Comparison of ENCODE assay signal across 1 cellular context in the genomic region with DNA sequence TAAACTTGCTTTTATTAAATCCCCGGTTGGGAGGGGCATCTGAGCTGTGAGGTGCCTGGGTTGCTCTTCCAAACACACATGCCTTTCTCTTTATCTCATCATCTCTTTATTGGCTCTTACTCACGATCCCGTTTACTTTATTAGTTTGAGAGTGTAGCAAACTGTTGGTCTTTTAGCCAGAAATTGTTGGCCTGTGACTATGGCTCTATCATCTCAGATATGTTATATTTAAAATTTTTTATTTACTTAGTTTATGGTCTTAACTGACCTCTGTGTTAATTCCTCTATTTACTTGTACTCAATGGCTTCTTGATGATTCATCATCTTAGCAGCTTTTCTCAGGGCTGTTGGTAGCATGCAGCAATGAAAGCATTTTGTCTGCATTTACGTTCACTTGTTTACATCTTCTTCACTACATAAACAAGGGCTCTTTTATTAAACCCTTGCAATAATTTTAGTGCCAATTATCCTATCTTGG.
TF ChIP-seq lines count a peak whose summit lies in the region.

No MANE protein-coding gene starts in this region.

TF ChIP-seq in HEK293, 187 proteins besides CTCF, POLR2A, EP300 and RAD21 (continued from another document and continues in another):
- TF ChIP-seq ZNF292 (tag by site-specific recombination; IDR thresholded peaks at IDR 0.05; ENCODE audit: borderline replicate concordance, low read depth) (no peak), ZNF610 (tag by site-specific recombination; IDR thresholded peaks at IDR 0.05; ENCODE audit: borderline replicate concordance) (no peak), ZNF335 (tag by site-specific recombination; conservative IDR thresholded peaks at IDR 0.05) (peak; percentile 30; the same call in 1 of the 2 replicates), HOXA7 (CRISPR knock-in tag; IDR thresholded peaks at IDR 0.05; ENCODE audit: borderline replicate concordance) (no peak), ZNF558 (tag by site-specific recombination; IDR thresholded peaks at IDR 0.05) (no peak), ZNF132 (tag by site-specific recombination; IDR thresholded peaks at IDR 0.05; ENCODE audit: borderline replicate concordance) (no peak), ZFP37 (tag by site-specific recombination; IDR thresholded peaks at IDR 0.05) (no peak), ZNF777 (tag by site-specific recombination; IDR thresholded peaks at IDR 0.05; ENCODE audit: borderline replicate concordance) (no peak), ZNF626 (tag by site-specific recombination; IDR thresholded peaks at IDR 0.05) (no peak), ZNF169 (tag by site-specific recombination; IDR thresholded peaks at IDR 0.05) (no peak), ZNF776 (tag by site-specific recombination; IDR thresholded peaks at IDR 0.05; ENCODE audit: borderline replicate concordance) (no peak), ZNF529 (tag by site-specific recombination; IDR thresholded peaks at IDR 0.05; ENCODE audit: insufficient replicate concordance) (no peak), ZNF19 (tag by site-specific recombination; IDR thresholded peaks at IDR 0.05; ENCODE audit: low read depth) (no peak), ZNF561 (tag by site-specific recombination; IDR thresholded peaks at IDR 0.05; ENCODE audit: borderline replicate concordance) (no peak), ZNF341 (tag by site-specific recombination; IDR thresholded peaks at IDR 0.05; ENCODE audit: low read depth) (no peak), RBAK (tag by site-specific recombination; IDR thresholded peaks at IDR 0.05) (no peak), ZNF426 (tag by site-specific recombination; IDR thresholded peaks at IDR 0.05) (no peak), ZNF394 (tag by site-specific recombination; IDR thresholded peaks at IDR 0.05; ENCODE audit: borderline replicate concordance) (no peak), ZNF366 (tag by site-specific recombination; conservative IDR thresholded peaks at IDR 0.05) (0 out of 2 replicates have a peak, but pooled peaks have one; percentile 11), ZNF623 (tag by site-specific recombination; IDR thresholded peaks at IDR 0.05) (no peak), ZSCAN23 (tag by site-specific recombination; IDR thresholded peaks at IDR 0.05) (no peak), SP3 (tag by site-specific recombination; IDR thresholded peaks at IDR 0.05) (no peak), ZNF571 (tag by site-specific recombination; IDR thresholded peaks at IDR 0.05) (no peak), MEIS1 (CRISPR knock-in tag; IDR thresholded peaks at IDR 0.05; ENCODE audit: borderline replicate concordance) (no peak), GFI1B (tag by site-specific recombination; IDR thresholded peaks at IDR 0.05) (no peak), ZNF629 (tag by site-specific recombination; IDR thresholded peaks at IDR 0.05) (no peak), FEZF1 (tag by site-specific recombination; IDR thresholded peaks at IDR 0.05) (peak; percentile 82), ZNF600 (tag by site-specific recombination; IDR thresholded peaks at IDR 0.05) (no peak), ZNF174 (tag by site-specific recombination; IDR thresholded peaks at IDR 0.05) (no peak)
- TF ChIP-seq, protein P1, sequence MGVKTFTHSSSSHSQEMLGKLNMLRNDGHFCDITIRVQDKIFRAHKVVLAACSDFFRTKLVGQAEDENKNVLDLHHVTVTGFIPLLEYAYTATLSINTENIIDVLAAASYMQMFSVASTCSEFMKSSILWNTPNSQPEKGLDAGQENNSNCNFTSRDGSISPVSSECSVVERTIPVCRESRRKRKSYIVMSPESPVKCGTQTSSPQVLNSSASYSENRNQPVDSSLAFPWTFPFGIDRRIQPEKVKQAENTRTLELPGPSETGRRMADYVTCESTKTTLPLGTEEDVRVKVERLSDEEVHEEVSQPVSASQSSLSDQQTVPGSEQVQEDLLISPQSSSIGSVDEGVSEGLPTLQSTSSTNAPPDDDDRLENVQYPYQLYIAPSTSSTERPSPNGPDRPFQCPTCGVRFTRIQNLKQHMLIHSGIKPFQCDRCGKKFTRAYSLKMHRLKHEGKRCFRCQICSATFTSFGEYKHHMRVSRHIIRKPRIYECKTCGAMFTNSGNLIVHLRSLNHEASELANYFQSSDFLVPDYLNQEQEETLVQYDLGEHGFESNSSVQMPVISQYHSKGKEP (tag by site-specific recombination; IDR thresholded peaks at IDR 0.05): peak; percentile 73; the same call in 1 of the 2 replicates
- TF ChIP-seq, protein P2, sequence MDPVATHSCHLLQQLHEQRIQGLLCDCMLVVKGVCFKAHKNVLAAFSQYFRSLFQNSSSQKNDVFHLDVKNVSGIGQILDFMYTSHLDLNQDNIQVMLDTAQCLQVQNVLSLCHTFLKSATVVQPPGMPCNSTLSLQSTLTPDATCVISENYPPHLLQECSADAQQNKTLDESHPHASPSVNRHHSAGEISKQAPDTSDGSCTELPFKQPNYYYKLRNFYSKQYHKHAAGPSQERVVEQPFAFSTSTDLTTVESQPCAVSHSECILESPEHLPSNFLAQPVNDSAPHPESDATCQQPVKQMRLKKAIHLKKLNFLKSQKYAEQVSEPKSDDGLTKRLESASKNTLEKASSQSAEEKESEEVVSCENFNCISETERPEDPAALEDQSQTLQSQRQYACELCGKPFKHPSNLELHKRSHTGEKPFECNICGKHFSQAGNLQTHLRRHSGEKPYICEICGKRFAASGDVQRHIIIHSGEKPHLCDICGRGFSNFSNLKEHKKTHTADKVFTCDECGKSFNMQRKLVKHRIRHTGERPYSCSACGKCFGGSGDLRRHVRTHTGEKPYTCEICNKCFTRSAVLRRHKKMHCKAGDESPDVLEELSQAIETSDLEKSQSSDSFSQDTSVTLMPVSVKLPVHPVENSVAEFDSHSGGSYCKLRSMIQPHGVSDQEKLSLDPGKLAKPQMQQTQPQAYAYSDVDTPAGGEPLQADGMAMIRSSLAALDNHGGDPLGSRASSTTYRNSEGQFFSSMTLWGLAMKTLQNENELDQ (tag by site-specific recombination; IDR thresholded peaks at IDR 0.05; ENCODE audit: low read depth): no peak
- TF ChIP-seq, protein P3, sequence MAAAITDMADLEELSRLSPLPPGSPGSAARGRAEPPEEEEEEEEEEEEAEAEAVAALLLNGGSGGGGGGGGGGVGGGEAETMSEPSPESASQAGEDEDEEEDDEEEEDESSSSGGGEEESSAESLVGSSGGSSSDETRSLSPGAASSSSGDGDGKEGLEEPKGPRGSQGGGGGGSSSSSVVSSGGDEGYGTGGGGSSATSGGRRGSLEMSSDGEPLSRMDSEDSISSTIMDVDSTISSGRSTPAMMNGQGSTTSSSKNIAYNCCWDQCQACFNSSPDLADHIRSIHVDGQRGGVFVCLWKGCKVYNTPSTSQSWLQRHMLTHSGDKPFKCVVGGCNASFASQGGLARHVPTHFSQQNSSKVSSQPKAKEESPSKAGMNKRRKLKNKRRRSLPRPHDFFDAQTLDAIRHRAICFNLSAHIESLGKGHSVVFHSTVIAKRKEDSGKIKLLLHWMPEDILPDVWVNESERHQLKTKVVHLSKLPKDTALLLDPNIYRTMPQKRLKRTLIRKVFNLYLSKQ (tag by site-specific recombination; IDR thresholded peaks at IDR 0.05; ENCODE audit: borderline replicate concordance): no peak
- TF ChIP-seq, protein P4, sequence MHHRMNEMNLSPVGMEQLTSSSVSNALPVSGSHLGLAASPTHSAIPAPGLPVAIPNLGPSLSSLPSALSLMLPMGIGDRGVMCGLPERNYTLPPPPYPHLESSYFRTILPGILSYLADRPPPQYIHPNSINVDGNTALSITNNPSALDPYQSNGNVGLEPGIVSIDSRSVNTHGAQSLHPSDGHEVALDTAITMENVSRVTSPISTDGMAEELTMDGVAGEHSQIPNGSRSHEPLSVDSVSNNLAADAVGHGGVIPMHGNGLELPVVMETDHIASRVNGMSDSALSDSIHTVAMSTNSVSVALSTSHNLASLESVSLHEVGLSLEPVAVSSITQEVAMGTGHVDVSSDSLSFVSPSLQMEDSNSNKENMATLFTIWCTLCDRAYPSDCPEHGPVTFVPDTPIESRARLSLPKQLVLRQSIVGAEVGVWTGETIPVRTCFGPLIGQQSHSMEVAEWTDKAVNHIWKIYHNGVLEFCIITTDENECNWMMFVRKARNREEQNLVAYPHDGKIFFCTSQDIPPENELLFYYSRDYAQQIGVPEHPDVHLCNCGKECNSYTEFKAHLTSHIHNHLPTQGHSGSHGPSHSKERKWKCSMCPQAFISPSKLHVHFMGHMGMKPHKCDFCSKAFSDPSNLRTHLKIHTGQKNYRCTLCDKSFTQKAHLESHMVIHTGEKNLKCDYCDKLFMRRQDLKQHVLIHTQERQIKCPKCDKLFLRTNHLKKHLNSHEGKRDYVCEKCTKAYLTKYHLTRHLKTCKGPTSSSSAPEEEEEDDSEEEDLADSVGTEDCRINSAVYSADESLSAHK (tag by site-specific recombination; IDR thresholded peaks at IDR 0.05): no peak
- TF ChIP-seq, protein P5, sequence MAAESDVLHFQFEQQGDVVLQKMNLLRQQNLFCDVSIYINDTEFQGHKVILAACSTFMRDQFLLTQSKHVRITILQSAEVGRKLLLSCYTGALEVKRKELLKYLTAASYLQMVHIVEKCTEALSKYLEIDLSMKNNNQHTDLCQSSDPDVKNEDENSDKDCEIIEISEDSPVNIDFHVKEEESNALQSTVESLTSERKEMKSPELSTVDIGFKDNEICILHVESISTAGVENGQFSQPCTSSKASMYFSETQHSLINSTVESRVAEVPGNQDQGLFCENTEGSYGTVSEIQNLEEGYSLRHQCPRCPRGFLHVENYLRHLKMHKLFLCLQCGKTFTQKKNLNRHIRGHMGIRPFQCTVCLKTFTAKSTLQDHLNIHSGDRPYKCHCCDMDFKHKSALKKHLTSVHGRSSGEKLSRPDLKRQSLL (tag by site-specific recombination; IDR thresholded peaks at IDR 0.05): peak; percentile 42; the same call in 1 of the 2 replicates
- TF ChIP-seq, protein P6, sequence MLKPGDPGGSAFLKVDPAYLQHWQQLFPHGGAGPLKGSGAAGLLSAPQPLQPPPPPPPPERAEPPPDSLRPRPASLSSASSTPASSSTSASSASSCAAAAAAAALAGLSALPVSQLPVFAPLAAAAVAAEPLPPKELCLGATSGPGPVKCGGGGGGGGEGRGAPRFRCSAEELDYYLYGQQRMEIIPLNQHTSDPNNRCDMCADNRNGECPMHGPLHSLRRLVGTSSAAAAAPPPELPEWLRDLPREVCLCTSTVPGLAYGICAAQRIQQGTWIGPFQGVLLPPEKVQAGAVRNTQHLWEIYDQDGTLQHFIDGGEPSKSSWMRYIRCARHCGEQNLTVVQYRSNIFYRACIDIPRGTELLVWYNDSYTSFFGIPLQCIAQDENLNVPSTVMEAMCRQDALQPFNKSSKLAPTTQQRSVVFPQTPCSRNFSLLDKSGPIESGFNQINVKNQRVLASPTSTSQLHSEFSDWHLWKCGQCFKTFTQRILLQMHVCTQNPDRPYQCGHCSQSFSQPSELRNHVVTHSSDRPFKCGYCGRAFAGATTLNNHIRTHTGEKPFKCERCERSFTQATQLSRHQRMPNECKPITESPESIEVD (tag by site-specific recombination; IDR thresholded peaks at IDR 0.05): peak; percentile 24; the same call in 1 of the 2 replicates
- TF ChIP-seq, protein P7, sequence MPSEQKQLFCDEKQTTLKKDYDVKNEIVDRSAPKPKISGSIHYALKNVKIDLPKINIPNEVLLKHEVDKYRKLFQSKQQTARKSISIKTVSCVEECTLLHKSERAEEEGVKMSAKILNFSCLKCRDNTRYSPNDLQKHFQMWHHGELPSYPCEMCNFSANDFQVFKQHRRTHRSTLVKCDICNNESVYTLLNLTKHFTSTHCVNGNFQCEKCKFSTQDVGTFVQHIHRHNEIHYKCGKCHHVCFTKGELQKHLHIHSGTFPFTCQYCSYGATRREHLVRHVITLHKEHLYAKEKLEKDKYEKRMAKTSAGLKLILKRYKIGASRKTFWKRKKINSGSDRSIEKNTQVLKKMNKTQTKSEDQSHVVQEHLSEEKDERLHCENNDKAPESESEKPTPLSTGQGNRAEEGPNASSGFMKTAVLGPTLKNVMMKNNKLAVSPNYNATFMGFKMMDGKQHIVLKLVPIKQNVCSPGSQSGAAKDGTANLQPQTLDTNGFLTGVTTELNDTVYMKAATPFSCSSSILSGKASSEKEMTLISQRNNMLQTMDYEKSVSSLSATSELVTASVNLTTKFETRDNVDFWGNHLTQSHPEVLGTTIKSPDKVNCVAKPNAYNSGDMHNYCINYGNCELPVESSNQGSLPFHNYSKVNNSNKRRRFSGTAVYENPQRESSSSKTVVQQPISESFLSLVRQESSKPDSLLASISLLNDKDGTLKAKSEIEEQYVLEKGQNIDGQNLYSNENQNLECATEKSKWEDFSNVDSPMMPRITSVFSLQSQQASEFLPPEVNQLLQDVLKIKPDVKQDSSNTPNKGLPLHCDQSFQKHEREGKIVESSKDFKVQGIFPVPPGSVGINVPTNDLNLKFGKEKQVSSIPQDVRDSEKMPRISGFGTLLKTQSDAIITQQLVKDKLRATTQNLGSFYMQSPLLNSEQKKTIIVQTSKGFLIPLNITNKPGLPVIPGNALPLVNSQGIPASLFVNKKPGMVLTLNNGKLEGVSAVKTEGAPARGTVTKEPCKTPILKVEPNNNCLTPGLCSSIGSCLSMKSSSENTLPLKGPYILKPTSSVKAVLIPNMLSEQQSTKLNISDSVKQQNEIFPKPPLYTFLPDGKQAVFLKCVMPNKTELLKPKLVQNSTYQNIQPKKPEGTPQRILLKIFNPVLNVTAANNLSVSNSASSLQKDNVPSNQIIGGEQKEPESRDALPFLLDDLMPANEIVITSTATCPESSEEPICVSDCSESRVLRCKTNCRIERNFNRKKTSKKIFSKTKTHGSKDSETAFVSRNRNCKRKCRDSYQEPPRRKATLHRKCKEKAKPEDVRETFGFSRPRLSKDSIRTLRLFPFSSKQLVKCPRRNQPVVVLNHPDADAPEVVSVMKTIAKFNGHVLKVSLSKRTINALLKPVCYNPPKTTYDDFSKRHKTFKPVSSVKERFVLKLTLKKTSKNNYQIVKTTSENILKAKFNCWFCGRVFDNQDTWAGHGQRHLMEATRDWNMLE (tag by site-specific recombination; conservative IDR thresholded peaks at IDR 0.05; ENCODE audit: low read depth): no peak
- TF ChIP-seq, protein P8, sequence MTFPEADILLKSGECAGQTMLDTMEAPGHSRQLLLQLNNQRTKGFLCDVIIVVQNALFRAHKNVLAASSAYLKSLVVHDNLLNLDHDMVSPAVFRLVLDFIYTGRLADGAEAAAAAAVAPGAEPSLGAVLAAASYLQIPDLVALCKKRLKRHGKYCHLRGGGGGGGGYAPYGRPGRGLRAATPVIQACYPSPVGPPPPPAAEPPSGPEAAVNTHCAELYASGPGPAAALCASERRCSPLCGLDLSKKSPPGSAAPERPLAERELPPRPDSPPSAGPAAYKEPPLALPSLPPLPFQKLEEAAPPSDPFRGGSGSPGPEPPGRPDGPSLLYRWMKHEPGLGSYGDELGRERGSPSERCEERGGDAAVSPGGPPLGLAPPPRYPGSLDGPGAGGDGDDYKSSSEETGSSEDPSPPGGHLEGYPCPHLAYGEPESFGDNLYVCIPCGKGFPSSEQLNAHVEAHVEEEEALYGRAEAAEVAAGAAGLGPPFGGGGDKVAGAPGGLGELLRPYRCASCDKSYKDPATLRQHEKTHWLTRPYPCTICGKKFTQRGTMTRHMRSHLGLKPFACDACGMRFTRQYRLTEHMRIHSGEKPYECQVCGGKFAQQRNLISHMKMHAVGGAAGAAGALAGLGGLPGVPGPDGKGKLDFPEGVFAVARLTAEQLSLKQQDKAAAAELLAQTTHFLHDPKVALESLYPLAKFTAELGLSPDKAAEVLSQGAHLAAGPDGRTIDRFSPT (tag by site-specific recombination; IDR thresholded peaks at IDR 0.05): no peak
